In the genomic region with DNA sequence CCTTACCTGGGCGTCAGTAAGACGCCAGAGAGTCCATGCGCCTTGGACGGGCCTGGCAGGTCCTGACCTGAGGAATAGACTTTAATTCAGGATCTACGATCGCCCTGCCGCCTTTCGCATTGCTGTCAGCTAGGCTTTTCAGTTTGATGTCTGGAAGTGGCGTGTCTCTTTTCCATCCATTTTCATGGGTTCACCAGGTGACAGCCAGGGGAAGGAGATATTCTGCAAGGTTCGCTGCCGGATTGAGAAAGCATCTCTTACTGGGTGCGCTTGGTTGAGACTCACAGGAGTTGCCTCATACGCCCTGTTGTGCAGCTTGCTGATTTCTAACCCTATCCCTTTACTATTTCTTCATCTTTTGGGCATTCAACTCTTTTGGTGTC, we compare ENCODE assay signal across 8 cellular contexts.
DNase-seq lines count a peak whose midpoint lies in the region; ATAC-seq and TF ChIP-seq lines count a peak whose summit lies in the region.

No MANE protein-coding gene starts in this region.

- H3K4me1 ChIP-seq in MM.1S (ENCODE audit: low read length) = no peaks in the 10 kb centered on the region
- peaks cover 20% of the 10 kb centered on the region for H3K4me1 ChIP-seq in neuron (ENCODE audit: insufficient read depth, low read length)

- POLR2A ChIA-PET in AG04449 (lab: Yijun Ruan, JAX) = no interaction called here

- H3K9me3 ChIP-seq in MM.1S (replicated peaks; ENCODE audit: insufficient read depth, low read length) (no peaks in the 10 kb centered on the region), neuron (ENCODE audit: low read length) (no peaks in the 10 kb centered on the region)

- no peak for TF ChIP-seq POLR2A in GM18505 (IDR thresholded peaks at IDR 0.05; ENCODE audit: borderline replicate concordance, extremely low read depth, insufficient read depth, insufficient read length)

- H3K79me2 ChIP-seq in MM.1S (ENCODE audit: low read length) = no peaks in the 10 kb centered on the region

- H3K27me3 ChIP-seq in MM.1S (replicated peaks; ENCODE audit: insufficient read depth, low read length) = no peaks in the 10 kb centered on the region
- no peaks in the 10 kb centered on the region for H3K27me3 ChIP-seq in neuron (ENCODE audit: insufficient read depth, low read length)

- no peaks in the 10 kb centered on the region for H3F3A ChIP-seq in MM.1S (ENCODE audit: insufficient read depth, low read length)

- no peak overlapping the region for H3K9ac ChIP-seq in MM.1S (ENCODE audit: low read length)

- peak overlapping the region; percentile 63 for H3K4me3 ChIP-seq in AG04449 (ENCODE audit: low read depth, low read length)
- H3K4me3 ChIP-seq in MM.1S (ENCODE audit: low read length) = peak overlapping the region; percentile 61
- peak overlapping the region; percentile 50 for H3K4me3 ChIP-seq in epithelial cell of esophagus (ENCODE audit: low read length)
- peak overlapping the region; percentile 47 for H3K4me3 ChIP-seq in neuron (ENCODE audit: low read length)

- CTCF ChIA-PET in AG04449 (lab: Yijun Ruan, JAX) = interaction anchor here (0.8 to 2.6 kb wide), 6 partner anchors 8 to 913 kb away, joined by 3 to 11 read pairs (median 5); no protein-coding TSS in a partner anchor

- no peaks in the 10 kb centered on the region for H4K20me1 ChIP-seq in MM.1S (ENCODE audit: insufficient read depth, low read length)

- H2AFZ ChIP-seq in MM.1S (ENCODE audit: low read length) (peak overlapping the region; percentile 71), neuron (ENCODE audit: low read depth, low read length) (no peak overlapping the region)

- DNase-seq in AG04449 (ENCODE audit: low read depth, low spot score) = no peak
- DNase-seq in MM.1S = no peak
- DNase-seq in epithelial cell of esophagus (ENCODE audit: low read depth) = no peak
- DNase-seq in GM03348 (ENCODE audit: low spot score) = no peak
- DNase-seq in 8988T = no peak
- no peak for DNase-seq in HuH-7.5 (ENCODE audit: low spot score)

- ATAC-seq in GM18505 (IDR thresholded peaks at IDR 0.05; ENCODE audit: unreplicated experiment) = no peak

- H3K27ac ChIP-seq in MM.1S (ENCODE audit: low read length) = no peak overlapping the region

- no peaks in the 10 kb centered on the region for H3K36me3 ChIP-seq in MM.1S (replicated peaks; ENCODE audit: insufficient read depth, low read length)
- H3K36me3 ChIP-seq in neuron (ENCODE audit: insufficient read depth, low read length) = no peaks in the 10 kb centered on the region

- H3K4me2 ChIP-seq in MM.1S (ENCODE audit: low read depth, low read length) = peak overlapping the region; percentile 80

- TF ChIP-seq CTCF in AG04449 (IDR thresholded peaks at IDR 0.05; ENCODE audit: insufficient read depth, low read length, missing control alignments) = no peak
- TF ChIP-seq CTCF in MM.1S (IDR thresholded peaks at IDR 0.05; ENCODE audit: low read length) = no peak
- no peak for TF ChIP-seq CTCF in epithelial cell of esophagus (IDR thresholded peaks at IDR 0.05; ENCODE audit: insufficient read depth, low read depth, low read length, missing control alignments)

- H3K9me2 ChIP-seq in MM.1S (replicated peaks; ENCODE audit: insufficient read depth, low read length) = no peaks in the 10 kb centered on the region
